ENCODE assay signal across 8 cellular contexts in genomic region chr10:131883621-131884393, GRCh38. TPM values are rescaled to one million over a fixed set of nuclear protein-coding genes. Genes with fewer than 3 reads are reported as not detected.
A peak's percentile ranks its signal among the peaks of the same experiment; 100 is the strongest.
DNase-seq lines count a peak whose midpoint lies in the region; ATAC-seq, FAIRE-seq and TF ChIP-seq lines count a peak whose summit lies in the region.
"Not testable (repeated sequence)": the region's sequence is repeated elsewhere in the genome, so short reads cannot be mapped to it uniquely, and the experiment has no call there.

No MANE protein-coding gene starts in this region.

- H2AFZ ChIP-seq in neural progenitor cell (replicated peaks), result not testable (repeated sequence)

- FAIRE-seq in A549 (lab: Jason Lieb, UNC), result not testable (repeated sequence)

- intact Hi-C loops in sigmoid colon (cut with DNase I), result loop anchor here (2.0 kb wide), 1 partner anchor 259 kb away; no protein-coding TSS in a partner anchor

- not testable (repeated sequence) for H3K4me3 Mint-ChIP-seq in T-helper 1 cell treated with Interleukin-12 subunit alpha and Interleukin-12 subunit beta and Interleukin-4 antibody, amounts not matched to agents 30 μg/mL and 1 μg/mL, for 36 hours; activated CD8-positive, alpha-beta T cell treated with anti-CD3 and anti-CD28 coated beads, Interleukin-2, amount 10 ng/mL, durations not matched to agents 7 days and 5 days; chondrocyte (ENCODE audit: unreplicated experiment)
- H3K4me3 Mint-ChIP-seq in neural progenitor cell, result peak overlapping the region; percentile 48

- CTCF ChIA-PET in A549 (lab: Yijun Ruan, JAX), result interaction anchor here (1.0 kb wide), 2 partner anchors 135 to 140 kb away, joined by 4 to 5 read pairs; no protein-coding TSS in a partner anchor
- CTCF ChIA-PET in activated CD8-positive, alpha-beta T cell treated with anti-CD3 and anti-CD28 coated beads, Interleukin-2, amount 10 ng/mL, durations not matched to agents 7 days and 5 days (lab: Charles Lee), result not testable (repeated sequence)

- DNase-seq in A549 (ENCODE audit: low read depth in 1 of 2, low spot score in 1 of 2) (peak in 1 of 2 experiments; percentile 37), H7 (peak; percentile 50), NCI-H1105 (lab: John Stamatoyannopoulos, UW) (peak; percentile 76), chondrocyte (ENCODE audit: low spot score) (peak; percentile 69), neural progenitor cell (ENCODE audit: low spot score) (peak; percentile 28), sigmoid colon (peak; percentile 27)
- not testable (repeated sequence) for DNase-seq in activated CD8-positive, alpha-beta T cell treated with anti-CD3 and anti-CD28 coated beads, Interleukin-2, amount 10 ng/mL, durations not matched to agents 7 days and 5 days

- not testable (repeated sequence) for H3K27ac ChIP-seq in A549, neural progenitor cell, sigmoid colon

- POLR2A ChIA-PET in A549 (lab: Yijun Ruan, JAX); activated CD8-positive, alpha-beta T cell treated with anti-CD3 and anti-CD28 coated beads, Interleukin-2, amount 10 ng/mL, durations not matched to agents 7 days and 5 days (lab: Charles Lee): not testable (repeated sequence)

- H3K27ac Mint-ChIP-seq in T-helper 1 cell treated with Interleukin-12 subunit alpha and Interleukin-12 subunit beta and Interleukin-4 antibody, amounts not matched to agents 30 μg/mL and 1 μg/mL, for 36 hours, result peak overlapping the region; percentile 18
- H3K27ac Mint-ChIP-seq in activated CD8-positive, alpha-beta T cell treated with anti-CD3 and anti-CD28 coated beads, Interleukin-2, amount 10 ng/mL, durations not matched to agents 7 days and 5 days, result peak overlapping the region; percentile 28
- H3K27ac Mint-ChIP-seq in chondrocyte (ENCODE audit: unreplicated experiment); neural progenitor cell: not testable (repeated sequence)

- peak; percentile 23 to 48 for ATAC-seq in A549
- ATAC-seq in activated CD8-positive, alpha-beta T cell treated with anti-CD3 and anti-CD28 coated beads, Interleukin-2, amount 10 ng/mL, durations not matched to agents 7 days and 5 days, result not testable (repeated sequence)

- H3F3A ChIP-seq in neural progenitor cell (ENCODE audit: low read depth), result not testable (repeated sequence)

- peaks cover 14% of the 10 kb centered on the region for H3K27me3 Mint-ChIP-seq in T-helper 1 cell treated with Interleukin-12 subunit alpha and Interleukin-12 subunit beta and Interleukin-4 antibody, amounts not matched to agents 30 μg/mL and 1 μg/mL, for 36 hours (ENCODE audit: low read depth)
- not testable (repeated sequence) for H3K27me3 Mint-ChIP-seq in activated CD8-positive, alpha-beta T cell treated with anti-CD3 and anti-CD28 coated beads, Interleukin-2, amount 10 ng/mL, durations not matched to agents 7 days and 5 days (ENCODE audit: low read depth); chondrocyte (ENCODE audit: low read depth)
- H3K27me3 Mint-ChIP-seq in neural progenitor cell (ENCODE audit: insufficient read depth, low read depth), result peaks cover 16% of the 10 kb centered on the region

- not testable (repeated sequence) for TF ChIP-seq EP300 in A549 (IDR thresholded peaks at IDR 0.05); sigmoid colon (IDR thresholded peaks at IDR 0.05)

- TF ChIP-seq RAD21 in A549 (conservative IDR thresholded peaks at IDR 0.05 in 1 of 2, IDR thresholded peaks at IDR 0.05 in 1 of 2), result not testable (repeated sequence)

- WGBS in A549 (ENCODE audit: missing lambda C conversion rate), result 24% methylated on average over 5 of the region's 7 CpGs
- 50 to 78% methylated on average over 7 of the region's 7 CpGs for WGBS in sigmoid colon, 2 donors

- not testable (repeated sequence) for H3K9me3 Mint-ChIP-seq in T-helper 1 cell treated with Interleukin-12 subunit alpha and Interleukin-12 subunit beta and Interleukin-4 antibody, amounts not matched to agents 30 μg/mL and 1 μg/mL, for 36 hours; activated CD8-positive, alpha-beta T cell treated with anti-CD3 and anti-CD28 coated beads, Interleukin-2, amount 10 ng/mL, durations not matched to agents 7 days and 5 days (ENCODE audit: insufficient read depth); chondrocyte (ENCODE audit: low read depth)
- H3K9me3 Mint-ChIP-seq in neural progenitor cell, result peaks cover 22% of the 10 kb centered on the region

- H3K4me3 ChIP-seq in A549; H7 (ENCODE audit: insufficient read depth, low read depth, low read length); neural progenitor cell; sigmoid colon: not testable (repeated sequence)

- H3K79me2 ChIP-seq in neural progenitor cell (ENCODE audit: low read depth), result not testable (repeated sequence)

- H3K36me3 Mint-ChIP-seq in T-helper 1 cell treated with Interleukin-12 subunit alpha and Interleukin-12 subunit beta and Interleukin-4 antibody, amounts not matched to agents 30 μg/mL and 1 μg/mL, for 36 hours (ENCODE audit: low read depth); activated CD8-positive, alpha-beta T cell treated with anti-CD3 and anti-CD28 coated beads, Interleukin-2, amount 10 ng/mL, durations not matched to agents 7 days and 5 days (ENCODE audit: low read depth); chondrocyte (ENCODE audit: low read depth); neural progenitor cell: not testable (repeated sequence)

- not testable (repeated sequence) for H3K9me3 ChIP-seq in A549; neural progenitor cell (ENCODE audit: low read depth); sigmoid colon

- H4K20me1 ChIP-seq in neural progenitor cell (ENCODE audit: low read depth), result not testable (repeated sequence)

- not testable (repeated sequence) for H3K36me3 ChIP-seq in H7 (replicated peaks; ENCODE audit: control insufficient read depth, insufficient read depth, low read length); neural progenitor cell; sigmoid colon

- TF ChIP-seq CTCF in A549 (IDR thresholded peaks at IDR 0.05); chondrocyte (IDR thresholded peaks at IDR 0.05); neural progenitor cell (IDR thresholded peaks at IDR 0.05); sigmoid colon (IDR thresholded peaks at IDR 0.05): not testable (repeated sequence)

- TF ChIP-seq POLR2A in A549 (IDR thresholded peaks at IDR 0.05; ENCODE audit: low read length); sigmoid colon (IDR thresholded peaks at IDR 0.05): not testable (repeated sequence)

- H3K4me2 ChIP-seq in A549, neural progenitor cell: not testable (repeated sequence)

- H3K9ac ChIP-seq in neural progenitor cell, result not testable (repeated sequence)

- H3K4me1 ChIP-seq in A549, neural progenitor cell, sigmoid colon: not testable (repeated sequence)

- not testable (repeated sequence) for H3K4me1 Mint-ChIP-seq in T-helper 1 cell treated with Interleukin-12 subunit alpha and Interleukin-12 subunit beta and Interleukin-4 antibody, amounts not matched to agents 30 μg/mL and 1 μg/mL, for 36 hours (ENCODE audit: low read depth); activated CD8-positive, alpha-beta T cell treated with anti-CD3 and anti-CD28 coated beads, Interleukin-2, amount 10 ng/mL, durations not matched to agents 7 days and 5 days (ENCODE audit: low read depth); chondrocyte (ENCODE audit: low read depth); neural progenitor cell

- not testable (repeated sequence) for H3K27me3 ChIP-seq in H7 (ENCODE audit: control insufficient read depth, insufficient read depth, low read length); neural progenitor cell; sigmoid colon

RNA-seq across cellular contexts. Expression of gene PPP2R2D, which starts 17.0 kb away (rescaled TPM):
- polyA plus RNA-seq in A549 (2011; rRNA removed), result 31.1 and 36.0 TPM in 2 replicates
- polyA plus RNA-seq in A549 (2012; cell fraction: cytosol; rRNA removed), result 28.4 and 29.8 TPM in 2 replicates
- 32.4 and 39.2 TPM in 2 replicates for polyA plus RNA-seq in A549 (2012; cell fraction: nucleus; rRNA removed)
- 23.1 to 23.9 TPM (median 23.3 TPM) in 3 replicates for polyA plus RNA-seq in A549 (2017; fragmentation: RNase III; extraction: RNeasy Plus Mini Kit Qiagen cat#74134 plus additional on column Dnase treatment)
- 37.4 and 43.9 TPM in 2 replicates for polyA minus RNA-seq in A549 (2011; rRNA and poly(A)+ RNA removed)
- 44.8 and 47.4 TPM in 2 replicates for total RNA-seq in H7 (2014; rRNA removed; shearing (Covaris generic))
- 10 to 100 TPM; 36.5 to 37.5 TPM for total RNA-seq in activated CD8-positive, alpha-beta T cell treated with anti-CD3 and anti-CD28 coated beads, Interleukin-2, amount 10 ng/mL, durations not matched to agents 7 days and 5 days
- total RNA-seq in chondrocyte, result 24.3 to 27.5 TPM (median 25.1 TPM) in 3 replicates
- 28.1 and 31.2 TPM in 2 replicates for total RNA-seq in neural progenitor cell (ENCODE audit: low replicate concordance)
- 10 to 100 TPM; 22.7 to 44.0 (median 34.6) TPM for total RNA-seq in sigmoid colon
- polyA plus RNA-seq in sigmoid colon, result 10 to 100 TPM; 18.4 to 23.8 (median 22.8) TPM
